ENCODE assay signal across 10 cellular contexts in the genomic region with DNA sequence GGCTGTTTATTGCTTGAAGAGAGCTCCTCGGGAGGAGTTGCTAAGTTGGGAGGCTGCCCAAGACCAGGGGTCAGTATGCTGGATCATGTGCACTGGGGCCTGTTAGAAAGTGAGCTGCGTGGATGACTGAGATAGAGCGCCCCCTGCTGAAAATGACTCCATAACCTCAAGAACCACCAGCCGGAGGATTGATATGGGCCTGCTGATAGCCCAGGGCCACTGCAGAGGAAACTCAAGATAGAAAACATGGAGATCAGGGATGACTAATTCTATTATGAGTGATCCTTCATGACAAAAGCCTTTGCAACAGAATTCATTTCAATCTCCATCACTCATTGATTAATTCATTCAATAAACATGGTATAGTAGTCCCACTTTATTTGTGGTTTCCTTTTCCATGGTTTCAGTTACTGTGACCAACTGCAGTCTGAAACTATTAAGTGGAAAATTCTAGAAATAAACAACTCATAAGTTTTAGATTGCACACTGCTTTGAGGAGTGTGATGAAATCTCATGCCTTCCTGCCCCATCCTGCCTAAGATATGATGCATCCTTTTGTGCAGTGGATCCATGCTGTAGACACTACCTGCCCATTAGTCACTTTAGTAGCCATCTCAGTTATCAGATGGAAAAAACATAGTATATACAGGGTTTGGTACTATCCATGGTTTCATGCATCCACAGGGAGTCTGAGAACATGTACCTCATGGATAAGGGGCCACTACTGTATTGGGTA.
A peak's percentile ranks its signal among the peaks of the same experiment; 100 is the strongest.
DNase-seq lines count a peak whose midpoint lies in the region; ATAC-seq and TF ChIP-seq lines count a peak whose summit lies in the region.
"Had no signal": no experiment of that assay in that cellular context is flagged by ENCODE, and none has a peak within 500 bp of the region (broad histone marks: within the 10 kb centered on the region; RNA-seq: fewer than 3 reads in every experiment).

No MANE protein-coding gene starts in this region.

- TF ChIP-seq POLR2A in gastrocnemius medialis (IDR thresholded peaks at IDR 0.05), result no peak

- no peaks in the 10 kb centered on the region for H3K4me1 Mint-ChIP-seq in Calu3 (ENCODE audit: low read depth, unreplicated experiment)

- no peaks in the 10 kb centered on the region for H3K36me3 Mint-ChIP-seq in Calu3 (ENCODE audit: insufficient read depth, unreplicated experiment)

- DNase-seq in Calu3 (peak; percentile 55), NCI-H69 (lab: John Stamatoyannopoulos, UW) (peak; percentile 37), activated T-helper 1 cell treated with Interleukin-2 at 50 U/mL for 16 hours (ENCODE audit: low read depth) (peak; percentile 3), head of caudate nucleus (peak in 38 of 42 donors; percentile 4 to 77 (median 34)), NCI-H2171 treated with DMSO at 0.1 percent for 48 hours (lab: John Stamatoyannopoulos, UW) (no peak), gastrocnemius medialis (no peak)
- DNase-seq in stimulated activated CD4-positive, alpha-beta T cell treated with anti-CD3 and anti-CD28 coated beads, Interleukin-1b, Interleukin-23, amount 100 ng/mL, for 24 hours (ENCODE audit: low read depth in 4 of 4, low spot score in 1 of 4), result peak in 3 of 4 experiments; percentile 5 to 18 (median 15)

- in situ Hi-C loops in gastrocnemius medialis (cut with MboI; ENCODE audit: low sequenced_read_pairs in 4 of 4), result loop anchor here in 3 of 4 donors (10.0 to 25.0 kb wide), 4 partner anchors 321 to 778 kb away; no protein-coding TSS in a partner anchor

- no peaks in the 10 kb centered on the region for H3K9me3 Mint-ChIP-seq in Calu3 (ENCODE audit: low read depth, unreplicated experiment)

- H3K4me3 ChIP-seq in gastrocnemius medialis, result no peak overlapping the region
- H3K4me3 ChIP-seq: SJSA1, skin epidermis had no signal

- no peaks in the 10 kb centered on the region for H3K27me3 Mint-ChIP-seq in Calu3 (ENCODE audit: unreplicated experiment)

- H3K27ac ChIP-seq in gastrocnemius medialis, result no peak overlapping the region
- H3K27ac ChIP-seq: SJSA1, skin epidermis had no signal

- CTCF ChIA-PET in Calu3 (lab: Charles Lee), result interaction anchor here (1.0 to 2.0 kb wide), 6 partner anchors 16 to 774 kb away, joined by 3 to 8 read pairs (median 6); no protein-coding TSS in a partner anchor

- intact Hi-C loops in Calu3 (cut with micrococcal nuclease; ENCODE audit: unreplicated experiment), result loop anchor here (1.0 to 5.0 kb wide), 3 partner anchors 322 to 773 kb away; no protein-coding TSS in a partner anchor
- intact Hi-C loops in head of caudate nucleus (cut with DNase I), result loop anchor here (10.0 kb wide), 1 partner anchor 321 kb away; no protein-coding TSS in a partner anchor
- intact Hi-C loops in gastrocnemius medialis (cut with DNase I; ENCODE audit: low total_unique reads), result loop anchor here (2.0 kb wide), 1 partner anchor 323 kb away; no protein-coding TSS in a partner anchor

- H3K27ac Mint-ChIP-seq in Calu3 (ENCODE audit: unreplicated experiment), result no peak overlapping the region

- H3K36me3 ChIP-seq in gastrocnemius medialis, result no peaks in the 10 kb centered on the region
- H3K36me3 ChIP-seq: SJSA1 had no signal

- ATAC-seq in GM21360 (IDR thresholded peaks at IDR 0.05; ENCODE audit: unreplicated experiment) (peak; percentile 65), gastrocnemius medialis (no peak)

- no peaks in the 10 kb centered on the region for H3K4me1 ChIP-seq in gastrocnemius medialis
- H3K4me1 ChIP-seq: SJSA1 had no signal

- H3K27me3 ChIP-seq in gastrocnemius medialis, result no peaks in the 10 kb centered on the region
- H3K27me3 ChIP-seq: SJSA1 had no signal

- TF ChIP-seq CTCF in Calu3 (IDR thresholded peaks at IDR 0.05; ENCODE audit: unreplicated experiment) (peak; percentile 48), gastrocnemius medialis (IDR thresholded peaks at IDR 0.05 in 4 of 5, conservative IDR thresholded peaks at IDR 0.05 in 1 of 5) (peak in 1 of 5 experiments; percentile 22)

- H3K9me3 ChIP-seq in gastrocnemius medialis, result no peaks in the 10 kb centered on the region
- H3K9me3 ChIP-seq: SJSA1 had no signal

- no TSS peak for BruUV-seq in Calu3 (replicated peaks; lab: Mats Ljungman, UMichigan)

- no peak overlapping the region for H3K4me3 Mint-ChIP-seq in Calu3 (ENCODE audit: low read depth, unreplicated experiment)

Comparison
In these comparisons a context has a peak if more than half of its experiments do, and no peak if none do; other contexts are left out.
1. DNase-seq: peak in Calu3 (single experiment), NCI-H69 (single experiment), activated T-helper 1 cell treated with Interleukin-2 at 50 U/mL for 16 hours (single experiment), head of caudate nucleus (38 of 42) and stimulated activated CD4-positive, alpha-beta T cell treated with anti-CD3 and anti-CD28 coated beads, Interleukin-1b, Interleukin-23, amount 100 ng/mL, for 24 hours (3 of 4); none in NCI-H2171 treated with DMSO at 0.1 percent for 48 hours (single experiment) and gastrocnemius medialis (0 of 2).